Comparison of ENCODE assay signal across 19 cellular contexts in genomic region chr20:22394583-22394982, GRCh38.
"Had no signal": no experiment of that assay in that cellular context is flagged by ENCODE, and none has a peak within 500 bp of the region (broad histone marks: within the 10 kb centered on the region; RNA-seq: fewer than 3 reads in every experiment).

No MANE protein-coding gene starts in this region.

- DNase-seq: activated CD4-positive, alpha-beta T cell treated with anti-CD3 and anti-CD28 coated beads for 1 hour; activated CD4-positive, alpha-beta T cell treated with anti-CD3 and anti-CD28 coated beads, Interleukin-2, amount 50 U/mL, for 1 hour; activated CD8-positive, alpha-beta T cell treated with anti-CD3 and anti-CD28 coated beads, Interleukin-2, amount 10 ng/mL, durations not matched to agents 7 days and 5 days; activated gamma-delta T cell treated with Interleukin-2 at 50 U/mL for 16 hours; activated T-cell treated with anti-CD3 and anti-CD28 coated beads, Interleukin-2, amount 50 U/mL, for 1 hour; anterior cingulate cortex; central memory CD4-positive, alpha-beta T cell; dermis blood vessel endothelial cell; effector CD8-positive, alpha-beta T cell; glutamatergic neuron; immature natural killer cell; kidney glomerular epithelial cell; left ventricle myocardium inferior; midbrain; stimulated activated CD4-positive, alpha-beta T cell treated with anti-CD3 and anti-CD28 coated beads, Interleukin-4, amount 100 ng/mL, for 24 hours; stimulated activated naive CD4-positive, alpha-beta T cell treated with Interleukin-2 at 50 U/mL for 16 hours; thyroid gland had no signal

- FAIRE-seq: frontal cortex, TTC549 had no signal
